In the genomic region with DNA sequence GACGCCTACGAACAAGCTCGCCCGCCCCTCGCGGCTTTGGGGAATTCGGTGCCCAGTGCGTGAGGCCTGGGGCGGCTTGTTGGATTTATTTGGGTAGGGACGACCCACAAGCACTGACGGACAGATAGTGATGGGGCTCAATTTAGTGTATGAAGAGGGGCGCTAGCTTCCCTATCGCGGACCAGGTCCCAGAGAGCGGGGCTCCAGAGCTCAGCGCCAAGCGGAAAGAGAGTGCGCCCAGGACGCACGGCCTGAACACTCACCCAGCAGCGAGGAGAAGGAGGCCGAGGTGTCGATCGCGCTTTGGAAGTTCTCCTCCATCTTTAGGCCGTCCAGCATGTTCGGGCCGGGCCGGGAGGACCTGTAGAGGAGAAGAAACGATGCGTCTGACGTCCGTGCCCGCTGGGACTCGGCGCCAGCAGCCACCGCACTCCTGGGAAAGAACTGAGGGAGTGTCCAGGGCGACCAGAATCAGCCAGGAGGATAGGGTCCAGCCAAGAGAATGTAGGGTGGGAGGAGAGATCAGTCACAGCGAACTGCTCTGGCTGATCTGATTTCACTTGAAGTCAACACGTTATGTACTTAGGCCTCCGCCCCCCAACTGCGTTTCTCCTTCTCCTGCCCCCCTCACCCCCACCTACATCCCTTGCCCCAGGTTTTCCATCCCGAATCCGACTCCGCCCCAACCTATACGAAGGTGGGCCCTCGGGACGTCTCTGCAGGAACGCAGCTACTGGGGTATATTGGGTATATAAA, we compare ENCODE assay signal across 13 cellular contexts. TPM values are rescaled to one million over a fixed set of nuclear protein-coding genes. Genes with fewer than 3 reads are reported as not detected.
DNase-seq lines count a peak whose midpoint lies in the region; ATAC-seq and TF ChIP-seq lines count a peak whose summit lies in the region.
"Had no signal": no experiment of that assay in that cellular context is flagged by ENCODE, and none has a peak within 500 bp of the region (broad histone marks: within the 10 kb centered on the region; RNA-seq: fewer than 3 reads in every experiment).

No MANE protein-coding gene starts in this region.

- H3K4me3 Mint-ChIP-seq in osteocyte (ENCODE audit: unreplicated experiment), result peak overlapping the region; percentile 32

- H3K36me3 ChIP-seq in esophagus squamous epithelium (no peaks in the 10 kb centered on the region), mesenchymal stem cell (ENCODE audit: control insufficient read depth in 1 of 2, insufficient read depth in 2 of 2, low read depth in 1 of 2, low read length in 2 of 2) (no peaks in the 10 kb centered on the region)

- no peak overlapping the region for H2BK5ac ChIP-seq in mesenchymal stem cell (ENCODE audit: low read depth, low read length, poor library complexity, severe bottlenecking)

- no peak for TF ChIP-seq CTCF in esophagus squamous epithelium (IDR thresholded peaks at IDR 0.05)
- no peak for TF ChIP-seq CTCF in osteocyte (IDR thresholded peaks at IDR 0.05)

- no peak overlapping the region for H3K14ac ChIP-seq in mesenchymal stem cell (ENCODE audit: low read length in 2 of 2)

- H2BK120ac ChIP-seq in mesenchymal stem cell (ENCODE audit: low read depth, low read length), result no peak overlapping the region

- no peak overlapping the region for H2AFZ ChIP-seq in mesenchymal stem cell (ENCODE audit: low read depth, low read length)

- H4K91ac ChIP-seq in mesenchymal stem cell (ENCODE audit: low read length), result no peak overlapping the region

- peaks cover 17% of the 10 kb centered on the region for H3K4me1 Mint-ChIP-seq in osteocyte (ENCODE audit: unreplicated experiment)

- ATAC-seq in left ventricle myocardium superior (peak; percentile 12), Right ventricle myocardium superior (ENCODE audit: poor library complexity) (no peak), HG03159 (IDR thresholded peaks at IDR 0.05; ENCODE audit: unreplicated experiment) (no peak)

- H3K27me3 Mint-ChIP-seq in osteocyte (ENCODE audit: unreplicated experiment), result peaks cover 86% of the 10 kb centered on the region

- H3K9me3 ChIP-seq in esophagus squamous epithelium (no peaks in the 10 kb centered on the region), mesenchymal stem cell (ENCODE audit: control insufficient read depth, low read length) (no peaks in the 10 kb centered on the region)

- no peak for DNase-seq in left ventricle myocardium superior
- no peak for DNase-seq in Right ventricle myocardium superior
- DNase-seq in esophagus squamous epithelium (lab: John Stamatoyannopoulos, UW), result no peak
- DNase-seq in osteocyte (ENCODE audit: extremely low spot score, unreplicated experiment), result no peak
- DNase-seq in foreskin melanocyte, result no peak
- DNase-seq in mesenchymal stem cell, result no peak
- DNase-seq in HuH-7 (ENCODE audit: low spot score), result no peak
- DNase-seq: effector memory CD4-positive, alpha-beta T cell; GF-D8; NCI-H345 had no signal

- no peak overlapping the region for H3K9ac ChIP-seq in mesenchymal stem cell (ENCODE audit: low read length)

- H4K8ac ChIP-seq in mesenchymal stem cell (ENCODE audit: low read length), result no peak overlapping the region

- intact Hi-C loops in left ventricle myocardium superior (cut with micrococcal nuclease) (no loop called here), Right ventricle myocardium superior (cut with DNase I) (no loop called here), esophagus squamous epithelium (cut with DNase I) (no loop called here)

- no peaks in the 10 kb centered on the region for H3K79me1 ChIP-seq in mesenchymal stem cell (replicated peaks; ENCODE audit: low read length, poor library complexity, severe bottlenecking)

- no peak overlapping the region for H3K4ac ChIP-seq in mesenchymal stem cell (ENCODE audit: low read depth in 1 of 2, low read length in 2 of 2)

- no peak overlapping the region for H3K27ac Mint-ChIP-seq in osteocyte (ENCODE audit: unreplicated experiment)

- H3K36me3 Mint-ChIP-seq in osteocyte (ENCODE audit: unreplicated experiment), result no peaks in the 10 kb centered on the region

- TF ChIP-seq POLR2A in esophagus squamous epithelium (IDR thresholded peaks at IDR 0.05), result no peak

- no peak overlapping the region for H2BK12ac ChIP-seq in mesenchymal stem cell (ENCODE audit: low read length in 2 of 2)

- H3K4me1 ChIP-seq in esophagus squamous epithelium (peaks cover 28 to 53% (median 37%) of the 10 kb centered on the region in 3 donors), mesenchymal stem cell (ENCODE audit: control insufficient read depth, insufficient read depth, low read depth, low read length) (peaks cover 16% of the 10 kb centered on the region)

- H3K23ac ChIP-seq in mesenchymal stem cell (ENCODE audit: low read length in 2 of 2), result no peak overlapping the region

- H3K4me3 ChIP-seq in esophagus squamous epithelium (peak overlapping the region in 3 of 4 donors; percentile 29 to 64 (median 47)), mesenchymal stem cell (ENCODE audit: insufficient read depth in 1 of 2, low read depth in 1 of 2, low read length in 2 of 2) (peak overlapping the region in 1 of 2 experiments; percentile 73)

- 7 to 17% methylated on average over 16 to 24 of the region's 49 CpGs for WGBS in esophagus squamous epithelium, 2 donors
- WGBS in mesenchymal stem cell, result 1% methylated on average over 40 of the region's 49 CpGs

- no peaks in the 10 kb centered on the region for H3K9me3 Mint-ChIP-seq in osteocyte (ENCODE audit: unreplicated experiment)

- no peak overlapping the region for H2BK15ac ChIP-seq in mesenchymal stem cell (ENCODE audit: low read depth, poor library complexity, severe bottlenecking)

- H3K18ac ChIP-seq in mesenchymal stem cell (ENCODE audit: low read depth in 1 of 2, low read length in 2 of 2), result no peak overlapping the region

- H3K27me3 ChIP-seq in esophagus squamous epithelium, result peaks cover 24 to 100% (median 49%) of the 10 kb centered on the region in 4 donors
- peaks cover 52 to 86% of the 10 kb centered on the region in 2 experiments for H3K27me3 ChIP-seq in mesenchymal stem cell (ENCODE audit: control insufficient read depth in 1 of 2, insufficient read depth in 1 of 2, low read length in 2 of 2)

- H3K27ac ChIP-seq in esophagus squamous epithelium, result no peak overlapping the region
- no peak overlapping the region for H3K27ac ChIP-seq in mesenchymal stem cell (ENCODE audit: low read length, poor library complexity, severe bottlenecking)

- H3K4me2 ChIP-seq in mesenchymal stem cell (ENCODE audit: low read length, poor library complexity, severe bottlenecking), result no peak overlapping the region

- H2AK5ac ChIP-seq in mesenchymal stem cell (ENCODE audit: low read length, severe bottlenecking), result no peak overlapping the region

RNA-seq across cellular contexts. Expression of gene LMX1A, which starts 1.1 kb away (rescaled TPM):
- total RNA-seq in left ventricle myocardium superior (not detected), Right ventricle myocardium superior (not detected), esophagus squamous epithelium (under 1 TPM in 3 of 4 donors, not detected in 1; 0.18 to 0.67 (median 0.38) TPM), osteocyte (not detected in 2 replicates)
- not detected for polyA plus RNA-seq in mesenchymal stem cell (2013, experiment 1 of 2)
- not detected for polyA plus RNA-seq in mesenchymal stem cell (2013, experiment 2 of 2)
- total RNA-seq: T-helper 2 cell treated with Interferon-gamma antibody and Interleukin-4, amounts not matched to agents 100 ng/mL and 5 ng/mL, for 36 hours had no signal
- polyA plus RNA-seq: BJ had no signal
